ENCODE assay signal across 1 cellular context in the genomic region with DNA sequence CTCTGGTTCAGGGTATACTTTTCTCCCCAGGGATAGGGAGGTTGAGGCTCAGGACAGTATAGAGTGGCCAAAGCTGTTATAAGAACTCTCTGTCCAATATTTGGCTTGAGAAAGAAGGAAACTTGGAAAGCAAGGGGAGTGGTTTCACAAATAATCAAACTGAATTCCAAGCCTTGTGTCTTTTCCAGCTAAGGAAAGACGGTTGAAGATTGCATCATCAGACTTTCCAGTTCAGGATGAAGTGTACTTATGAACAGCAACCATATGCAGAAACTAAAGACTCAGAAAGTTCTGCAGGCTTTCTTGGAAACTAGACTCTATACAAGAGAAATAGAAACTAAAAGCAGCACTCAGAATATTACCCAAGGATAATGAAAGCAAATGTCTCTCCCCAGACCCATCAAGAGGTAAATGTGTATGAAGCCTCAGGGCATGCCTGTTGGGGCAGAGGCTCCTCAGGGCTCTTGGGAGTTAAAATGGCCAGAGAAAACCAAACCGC.
TF ChIP-seq lines count a peak whose summit lies in the region.

No MANE protein-coding gene starts in this region.

TF ChIP-seq in K562, 482 proteins besides CTCF, POLR2A, EP300 and RAD21 (continued from another document):
- TF ChIP-seq, protein P1, sequence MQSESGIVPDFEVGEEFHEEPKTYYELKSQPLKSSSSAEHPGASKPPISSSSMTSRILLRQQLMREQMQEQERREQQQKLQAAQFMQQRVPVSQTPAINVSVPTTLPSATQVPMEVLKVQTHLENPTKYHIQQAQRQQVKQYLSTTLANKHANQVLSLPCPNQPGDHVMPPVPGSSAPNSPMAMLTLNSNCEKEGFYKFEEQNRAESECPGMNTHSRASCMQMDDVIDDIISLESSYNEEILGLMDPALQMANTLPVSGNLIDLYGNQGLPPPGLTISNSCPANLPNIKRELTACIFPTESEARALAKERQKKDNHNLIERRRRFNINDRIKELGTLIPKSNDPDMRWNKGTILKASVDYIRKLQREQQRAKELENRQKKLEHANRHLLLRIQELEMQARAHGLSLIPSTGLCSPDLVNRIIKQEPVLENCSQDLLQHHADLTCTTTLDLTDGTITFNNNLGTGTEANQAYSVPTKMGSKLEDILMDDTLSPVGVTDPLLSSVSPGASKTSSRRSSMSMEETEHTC (IDR thresholded peaks at IDR 0.05): no peak
- TF ChIP-seq, protein P2, sequence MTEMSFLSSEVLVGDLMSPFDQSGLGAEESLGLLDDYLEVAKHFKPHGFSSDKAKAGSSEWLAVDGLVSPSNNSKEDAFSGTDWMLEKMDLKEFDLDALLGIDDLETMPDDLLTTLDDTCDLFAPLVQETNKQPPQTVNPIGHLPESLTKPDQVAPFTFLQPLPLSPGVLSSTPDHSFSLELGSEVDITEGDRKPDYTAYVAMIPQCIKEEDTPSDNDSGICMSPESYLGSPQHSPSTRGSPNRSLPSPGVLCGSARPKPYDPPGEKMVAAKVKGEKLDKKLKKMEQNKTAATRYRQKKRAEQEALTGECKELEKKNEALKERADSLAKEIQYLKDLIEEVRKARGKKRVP (CRISPR knock-in tag; IDR thresholded peaks at IDR 0.05): 0 out of 2 replicates have a peak, but pooled peaks have one; percentile 46
